15 cellular contexts compared by ENCODE assay signal in genomic region chr1:7410156-7410555, GRCh38.
"Had no signal": no experiment of that assay in that cellular context is flagged by ENCODE, and none has a peak within 500 bp of the region (broad histone marks: within the 10 kb centered on the region; RNA-seq: fewer than 3 reads in every experiment).

No MANE protein-coding gene starts in this region.

- H3K4me1 Mint-ChIP-seq: activated naive CD4-positive, alpha-beta T cell treated with anti-CD3 and anti-CD28 coated beads, Interleukin-2, amount 10 ng/mL, durations not matched to agents 7 days and 5 days; central memory CD8-positive, alpha-beta T cell; stimulated activated memory B cell treated with anti-CD40 and anti-IgM and Interleukin-4, amounts not matched to agents 10 μg/mL and 1 μg/mL and 100 μg/mL, for 72 hours had no signal

- H3K27me3 Mint-ChIP-seq: activated naive CD4-positive, alpha-beta T cell treated with anti-CD3 and anti-CD28 coated beads, Interleukin-2, amount 10 ng/mL, durations not matched to agents 7 days and 5 days had no signal

- ATAC-seq: body of pancreas; left ventricle myocardium superior; stimulated activated memory B cell treated with anti-CD40 and anti-IgM and Interleukin-4, amounts not matched to agents 10 μg/mL and 1 μg/mL and 100 μg/mL, for 72 hours had no signal

- H3K36me3 Mint-ChIP-seq: activated naive CD4-positive, alpha-beta T cell treated with anti-CD3 and anti-CD28 coated beads, Interleukin-2, amount 10 ng/mL, durations not matched to agents 7 days and 5 days; stimulated activated memory B cell treated with anti-CD40 and anti-IgM and Interleukin-4, amounts not matched to agents 10 μg/mL and 1 μg/mL and 100 μg/mL, for 72 hours had no signal

- H3K27me3 ChIP-seq: adrenal gland, body of pancreas, tibial artery had no signal

- DNase-seq: activated CD4-positive, alpha-beta T cell treated with anti-CD3 and anti-CD28 coated beads for 48 hours; activated naive CD4-positive, alpha-beta T cell treated with anti-CD3 and anti-CD28 coated beads, Interleukin-2, amount 10 ng/mL, durations not matched to agents 7 days and 5 days; body of pancreas; esophagus squamous epithelium; foreskin fibroblast; left ventricle myocardium superior; mesendoderm; retina; SHP77 treated with DMSO at 0.1 percent for 48 hours; stimulated activated CD4-positive, alpha-beta T cell treated with anti-CD3 and anti-CD28 coated beads, Interleukin-1b, Interleukin-23, amount 100 ng/mL, for 48 hours had no signal

- H3K4me1 ChIP-seq: adrenal gland, body of pancreas, esophagus squamous epithelium, tibial artery had no signal

- H3K9me3 ChIP-seq: adrenal gland, body of pancreas, esophagus squamous epithelium, tibial artery had no signal

- H3K4me3 ChIP-seq: adrenal gland, body of pancreas, esophagus squamous epithelium, tibial artery had no signal

- H3K36me3 ChIP-seq: adrenal gland, esophagus squamous epithelium, tibial artery had no signal

- H3K9me3 Mint-ChIP-seq: activated naive CD4-positive, alpha-beta T cell treated with anti-CD3 and anti-CD28 coated beads, Interleukin-2, amount 10 ng/mL, durations not matched to agents 7 days and 5 days; central memory CD8-positive, alpha-beta T cell; T-helper 1 cell treated with Interleukin-12 subunit alpha and Interleukin-12 subunit beta and Interleukin-4 antibody, amounts not matched to agents 30 μg/mL and 1 μg/mL, for 36 hours had no signal

- H3K27ac ChIP-seq: adrenal gland, body of pancreas, esophagus squamous epithelium, tibial artery had no signal

- H3K27ac Mint-ChIP-seq: activated naive CD4-positive, alpha-beta T cell treated with anti-CD3 and anti-CD28 coated beads, Interleukin-2, amount 10 ng/mL, durations not matched to agents 7 days and 5 days; stimulated activated memory B cell treated with anti-CD40 and anti-IgM and Interleukin-4, amounts not matched to agents 10 μg/mL and 1 μg/mL and 100 μg/mL, for 72 hours; T-helper 1 cell treated with Interleukin-12 subunit alpha and Interleukin-12 subunit beta and Interleukin-4 antibody, amounts not matched to agents 30 μg/mL and 1 μg/mL, for 36 hours had no signal

- H3K4me3 Mint-ChIP-seq: activated naive CD4-positive, alpha-beta T cell treated with anti-CD3 and anti-CD28 coated beads, Interleukin-2, amount 10 ng/mL, durations not matched to agents 7 days and 5 days; central memory CD8-positive, alpha-beta T cell; stimulated activated memory B cell treated with anti-CD40 and anti-IgM and Interleukin-4, amounts not matched to agents 10 μg/mL and 1 μg/mL and 100 μg/mL, for 72 hours; T-helper 1 cell treated with Interleukin-12 subunit alpha and Interleukin-12 subunit beta and Interleukin-4 antibody, amounts not matched to agents 30 μg/mL and 1 μg/mL, for 36 hours had no signal
